In genomic region chr14:24215495-24216344, GRCh38 we compare ENCODE assay signal across 8 cellular contexts. TPM values are rescaled to one million over a fixed set of nuclear protein-coding genes. Genes with fewer than 3 reads are reported as not detected.
A peak's percentile ranks its signal among the peaks of the same experiment; 100 is the strongest.
DNase-seq lines count a peak whose midpoint lies in the region; ATAC-seq and TF ChIP-seq lines count a peak whose summit lies in the region.

TSS of gene MDP1 (minus strand) at chr14:24216066. CDS start at chr14:24215955, 111 bp downstream.

- intact Hi-C loops in CD8-positive, alpha-beta T cell (cut with DNase I, micrococcal nuclease): loop anchor here (1.0 to 10.0 kb wide), 10 partner anchors 17 to 261 kb away; partner anchors contain the start of genes GMPR2 (in 2 of the 2), NEDD8 (in 2 of the 2), DHRS1 (in 1 of the 2) and DHRS4 (in 1 of the 2)
- intact Hi-C loops in activated CD8-positive, alpha-beta T cell treated with anti-CD3 and anti-CD28 coated beads for 36 hours (cut with micrococcal nuclease): no loop called here

- CTCF ChIA-PET in CD8-positive, alpha-beta T cell (lab: Charles Lee): interaction anchor here (0.7 to 4.2 kb wide), 21 partner anchors 8 to 216 kb away, joined by 3 to 23 read pairs (median 5); partner anchors contain the start of genes CIDEB, IPO4, IRF9 and LTB4R2
- CTCF ChIA-PET in activated CD8-positive, alpha-beta T cell treated with anti-CD3 and anti-CD28 coated beads for 36 hours (lab: Charles Lee): interaction anchor here (0.7 to 3.6 kb wide), 18 partner anchors 9 to 216 kb away, joined by 3 to 25 read pairs (median 4); partner anchors contain the start of genes DHRS1, IPO4, IRF9 and LTB4R

- no peaks in the 10 kb centered on the region for H3K27me3 Mint-ChIP-seq in CD8-positive, alpha-beta T cell (ENCODE audit: low read depth)
- no peaks in the 10 kb centered on the region for H3K27me3 Mint-ChIP-seq in activated CD8-positive, alpha-beta T cell treated with anti-CD3 and anti-CD28 coated beads for 36 hours
- no peaks in the 10 kb centered on the region for H3K27me3 Mint-ChIP-seq in memory B cell

- no peaks in the 10 kb centered on the region for H3K9me3 Mint-ChIP-seq in CD8-positive, alpha-beta T cell
- H3K9me3 Mint-ChIP-seq in activated CD8-positive, alpha-beta T cell treated with anti-CD3 and anti-CD28 coated beads for 36 hours: no peaks in the 10 kb centered on the region
- H3K9me3 Mint-ChIP-seq in memory B cell: no peaks in the 10 kb centered on the region

- H3K4me1 Mint-ChIP-seq in CD8-positive, alpha-beta T cell (ENCODE audit: low read depth): peaks cover 52% of the 10 kb centered on the region
- peaks cover 40% of the 10 kb centered on the region for H3K4me1 Mint-ChIP-seq in activated CD8-positive, alpha-beta T cell treated with anti-CD3 and anti-CD28 coated beads for 36 hours (ENCODE audit: low read depth)
- H3K4me1 Mint-ChIP-seq in memory B cell: peaks cover 31% of the 10 kb centered on the region

- peak within 1 kb of the TSS; percentile 99 for H3K27ac Mint-ChIP-seq in CD8-positive, alpha-beta T cell
- H3K27ac Mint-ChIP-seq in activated CD8-positive, alpha-beta T cell treated with anti-CD3 and anti-CD28 coated beads for 36 hours: peak within 1 kb of the TSS; percentile 98
- peak within 1 kb of the TSS; percentile 92 for H3K27ac Mint-ChIP-seq in memory B cell

- WGBS in ectodermal cell, 2 experiments: 2% methylated on average over 40 of the region's 40 CpGs

- H3K4me3 Mint-ChIP-seq in CD8-positive, alpha-beta T cell: peak within 1 kb of the TSS; percentile 93
- H3K4me3 Mint-ChIP-seq in activated CD8-positive, alpha-beta T cell treated with anti-CD3 and anti-CD28 coated beads for 36 hours: peak within 1 kb of the TSS; percentile 97
- peak within 1 kb of the TSS; percentile 95 for H3K4me3 Mint-ChIP-seq in memory B cell

- H3K36me3 Mint-ChIP-seq in CD8-positive, alpha-beta T cell: peaks cover 39% of the 10 kb centered on the region
- peaks cover 33% of the 10 kb centered on the region for H3K36me3 Mint-ChIP-seq in activated CD8-positive, alpha-beta T cell treated with anti-CD3 and anti-CD28 coated beads for 36 hours (ENCODE audit: low read depth)
- H3K36me3 Mint-ChIP-seq in memory B cell: peaks cover 10% of the 10 kb centered on the region

- H3K36me3 ChIP-seq in CD8-positive, alpha-beta T cell (ENCODE audit: insufficient read depth, low read length): no peaks in the 10 kb centered on the region
- peaks cover 3% of the 10 kb centered on the region for H3K36me3 ChIP-seq in ectodermal cell (ENCODE audit: control insufficient read depth, insufficient read depth, low read length)

- peak; percentile 63 for TF ChIP-seq CTCF in CD8-positive, alpha-beta T cell (IDR thresholded peaks at IDR 0.05)
- peak; percentile 45 for TF ChIP-seq CTCF in activated CD8-positive, alpha-beta T cell treated with anti-CD3 and anti-CD28 coated beads for 36 hours (IDR thresholded peaks at IDR 0.05)

- H3K4me1 ChIP-seq in CD8-positive, alpha-beta T cell (ENCODE audit: insufficient read depth, low read length): peaks cover 32% of the 10 kb centered on the region
- H3K4me1 ChIP-seq in ectodermal cell (ENCODE audit: control insufficient read depth, insufficient read depth, low read length): peaks cover 8% of the 10 kb centered on the region

- ATAC-seq in CD8-positive, alpha-beta T cell: peak; percentile 72
- peak; percentile 57 for ATAC-seq in GM19438 (IDR thresholded peaks at IDR 0.05; ENCODE audit: low read depth, unreplicated experiment)
- ATAC-seq in HG03575 (IDR thresholded peaks at IDR 0.05; ENCODE audit: extremely low read depth, insufficient number of reproducible peaks, low FRiP score, unreplicated experiment): peak; percentile 28
- ATAC-seq in activated CD8-positive, alpha-beta T cell treated with anti-CD3 and anti-CD28 coated beads for 36 hours: peak; percentile 74
- ATAC-seq in memory B cell (ENCODE audit: low read depth): peak; percentile 70

- POLR2A ChIA-PET in CD8-positive, alpha-beta T cell (lab: Charles Lee): interaction anchor here (0.8 to 2.7 kb wide), 30 partner anchors 8 to 913 kb away, joined by 3 to 26 read pairs (median 4); partner anchors contain the start of genes CBLN3, CIDEB, GMPR2 and IRF9
- POLR2A ChIA-PET in activated CD8-positive, alpha-beta T cell treated with anti-CD3 and anti-CD28 coated beads for 36 hours (lab: Charles Lee): interaction anchor here (1.1 to 4.1 kb wide), 13 partner anchors 9 to 215 kb away, joined by 3 to 41 read pairs (median 5); partner anchors contain the start of genes DHRS1, GMPR2, IPO4 and IRF9

- H3K27me3 ChIP-seq in CD8-positive, alpha-beta T cell (ENCODE audit: insufficient read depth, low read length): no peaks in the 10 kb centered on the region
- no peaks in the 10 kb centered on the region for H3K27me3 ChIP-seq in ectodermal cell (ENCODE audit: control insufficient read depth, insufficient read depth, low read length, poor library complexity, severe bottlenecking)

- H3K4me3 ChIP-seq in CD8-positive, alpha-beta T cell (ENCODE audit: low read depth, low read length): peak within 1 kb of the TSS; percentile 86
- peak within 1 kb of the TSS; percentile 65 for H3K4me3 ChIP-seq in ectodermal cell (ENCODE audit: insufficient read depth, low read depth, low read length)

- H3K27ac ChIP-seq in CD8-positive, alpha-beta T cell (ENCODE audit: low read depth, low read length): peak within 1 kb of the TSS; percentile 87
- no peak within 1 kb of the TSS for H3K27ac ChIP-seq in ectodermal cell (ENCODE audit: insufficient read depth, low read depth, low read length, poor library complexity, severe bottlenecking)

- no peaks in the 10 kb centered on the region for H3K9me3 ChIP-seq in CD8-positive, alpha-beta T cell (ENCODE audit: low read length)
- no peaks in the 10 kb centered on the region for H3K9me3 ChIP-seq in ectodermal cell (ENCODE audit: control insufficient read depth, low read length)

- peak; percentile 75 to 91 (median 84) for DNase-seq in CD8-positive, alpha-beta T cell
- peak; percentile 92 for DNase-seq in NCI-H82 (lab: John Stamatoyannopoulos, UW)
- peak; percentile 91 for DNase-seq in activated CD8-positive, alpha-beta T cell treated with anti-CD3 and anti-CD28 coated beads for 36 hours
- DNase-seq in memory B cell (ENCODE audit: low spot score in 2 of 2): peak; percentile 79 to 81
- peak; percentile 67 for DNase-seq in stimulated activated CD8-positive, alpha-beta memory T cell treated with anti-CD3 and anti-CD28 coated beads, Interleukin-12 subunit alpha, Interleukin-12 subunit beta, amount 100 ng/mL, for 24 hours (ENCODE audit: extremely low read depth)

RNA-seq across cellular contexts. Expression of gene MDP1, which starts in this region (rescaled TPM):
- total RNA-seq in CD8-positive, alpha-beta T cell: 1 to 10 TPM; 4.2 to 4.5 TPM
- 10 to 100 TPM; 11.2 to 11.3 TPM for total RNA-seq in activated CD8-positive, alpha-beta T cell treated with anti-CD3 and anti-CD28 coated beads for 36 hours
- polyA plus RNA-seq in ectodermal cell (2013, experiment 1 of 4): 22.8 TPM
- 29.3 TPM for polyA plus RNA-seq in ectodermal cell (2013, experiment 2 of 4)
- 26.6 TPM for polyA plus RNA-seq in ectodermal cell (2013, experiment 3 of 4)
- 32.7 TPM for polyA plus RNA-seq in ectodermal cell (2013, experiment 4 of 4)
